In the genomic region with DNA sequence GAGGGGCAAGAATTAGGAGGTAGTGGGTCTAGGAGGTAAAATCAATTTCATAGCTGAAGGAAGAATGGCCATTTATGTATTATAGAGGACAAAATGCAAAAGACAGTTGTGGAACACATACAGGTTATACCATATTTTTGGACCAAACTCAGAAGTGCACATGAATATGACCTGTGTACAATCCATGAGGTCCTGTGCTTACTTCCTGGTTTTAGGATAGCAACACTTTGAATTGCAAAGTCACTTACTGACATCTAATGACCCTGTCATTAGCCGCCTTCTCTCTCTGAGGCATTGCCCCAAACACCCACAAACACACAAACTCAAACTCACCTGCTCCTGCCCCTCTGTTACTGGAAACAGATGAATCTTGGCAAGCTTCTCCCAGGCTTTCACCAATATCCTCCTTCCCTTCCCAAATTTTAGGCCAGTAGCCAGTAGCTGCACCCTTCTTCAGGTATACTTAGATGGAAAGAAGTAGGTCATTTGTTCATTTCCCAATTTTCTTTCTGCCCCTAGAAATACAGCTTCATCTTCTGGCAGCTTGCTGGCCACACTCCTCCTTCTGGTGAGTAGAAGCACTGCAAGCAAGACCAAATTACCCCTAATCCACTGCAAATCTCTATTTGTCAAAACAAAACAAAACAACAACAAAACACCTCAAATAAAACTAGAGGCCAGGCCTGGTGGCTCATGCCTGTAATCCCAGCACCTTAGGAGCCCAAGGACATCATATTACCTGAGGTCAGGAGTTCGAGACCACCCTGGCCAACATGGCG, we compare ENCODE assay signal across 8 cellular contexts. TPM values are rescaled to one million over a fixed set of nuclear protein-coding genes. Genes with fewer than 3 reads are reported as not detected.
DNase-seq lines count a peak whose midpoint lies in the region; ATAC-seq, FAIRE-seq and TF ChIP-seq lines count a peak whose summit lies in the region.

No MANE protein-coding gene starts in this region.

- peak overlapping the region; percentile 15 for H3K4me3 Mint-ChIP-seq in Caco-2 (ENCODE audit: unreplicated experiment)

- no peak for TF ChIP-seq EP300 in GM12878 (IDR thresholded peaks at IDR 0.05; ENCODE audit: borderline replicate concordance in 1 of 2, control insufficient read depth in 1 of 2, low read depth in 2 of 2, low read length in 2 of 2)

- no peaks in the 10 kb centered on the region for H3K36me3 Mint-ChIP-seq in Caco-2 (ENCODE audit: insufficient read depth, unreplicated experiment)

- no peaks in the 10 kb centered on the region for H3K9me3 Mint-ChIP-seq in Caco-2 (ENCODE audit: unreplicated experiment)

- peak in 1 of 2 experiments; percentile 23 for DNase-seq in Caco-2
- DNase-seq in HT-29 (ENCODE audit: low spot score) = peak; percentile 43
- no peak for DNase-seq in GM12878 (ENCODE audit: low read depth, low spot score)
- DNase-seq in DMS79 treated with DMSO at 0.1 percent for 48 hours (lab: John Stamatoyannopoulos, UW) = no peak
- no peak for DNase-seq in NCI-H187 treated with DMSO at 0.1 percent for 48 hours (lab: John Stamatoyannopoulos, UW)

- H3K4me1 ChIP-seq in Caco-2 (peaks cover 46% of the 10 kb centered on the region), GM12878 (ENCODE audit: control insufficient read depth, insufficient read depth, low read length) (no peaks in the 10 kb centered on the region), liver (ENCODE audit: control insufficient read depth in 4 of 4, insufficient read depth in 4 of 4, low read length in 3 of 4) (peaks cover 0 to 12% (median 3%) of the 10 kb centered on the region in 4 donors)

- WGBS in GM12878 (ENCODE audit: insufficient coverage, insufficient replicate concordance, low lambda C conversion rate, missing lambda C conversion rate) = 62% methylated on average over 3 of the region's 3 CpGs
- WGBS in liver = 94% methylated on average over 3 of the region's 3 CpGs

- H3K27me3 ChIP-seq in Caco-2 (replicated peaks; ENCODE audit: control insufficient read depth, insufficient read depth, low read length) = no peaks in the 10 kb centered on the region
- H3K27me3 ChIP-seq in GM12878 (replicated peaks in 1 of 2; ENCODE audit: control insufficient read depth in 2 of 2, insufficient read depth in 2 of 2, low read length in 1 of 2) = no peaks in the 10 kb centered on the region
- H3K27me3 ChIP-seq in liver (ENCODE audit: control insufficient read depth in 4 of 4, insufficient read depth in 4 of 4, low read length in 3 of 4) = no peaks in the 10 kb centered on the region

- no peaks in the 10 kb centered on the region for H3K79me2 ChIP-seq in GM12878 (ENCODE audit: control insufficient read depth, insufficient read depth, low read length)

- CTCF ChIA-PET in Caco-2 (lab: Charles Lee) (interaction anchor here (0.7 to 1.9 kb wide), 7 partner anchors 14 to 508 kb away, joined by 3 to 17 read pairs (median 5); a partner anchor contains a TSS), GM12878 (lab: Yijun Ruan, JAX) (interaction anchor here (0.6 to 7.6 kb wide), 37 partner anchors 8 to 917 kb away, joined by 3 to 178 read pairs (median 4); a partner anchor contains a TSS)

- intact Hi-C loops in Caco-2 (cut with micrococcal nuclease; ENCODE audit: unreplicated experiment) (loop anchor here (1.0 kb wide), 3 partner anchors 14 to 69 kb away; a partner anchor contains a TSS), GM12878 (cut with micrococcal nuclease; ENCODE audit: unreplicated experiment) (loop anchor here (1.0 to 10.0 kb wide), 3 partner anchors 69 to 821 kb away; no protein-coding TSS in a partner anchor)

- H3K36me3 ChIP-seq in Caco-2 (ENCODE audit: control insufficient read depth, insufficient read depth, low read length) (no peaks in the 10 kb centered on the region), GM12878 (ENCODE audit: control insufficient read depth in 2 of 2, insufficient read depth in 2 of 2, low read length in 1 of 2) (no peaks in the 10 kb centered on the region), liver (ENCODE audit: control insufficient read depth in 4 of 4, insufficient read depth in 3 of 4, low read depth in 1 of 4, low read length in 3 of 4) (no peaks in the 10 kb centered on the region)

- no peaks in the 10 kb centered on the region for H4K20me1 ChIP-seq in GM12878 (ENCODE audit: control insufficient read depth, insufficient read depth)

- in situ Hi-C loops in GM12878 (cut with MboI) = loop anchor here (5.0 kb wide), 1 partner anchor 71 kb away; no protein-coding TSS in a partner anchor

- TF ChIP-seq RAD21 in GM12878 (IDR thresholded peaks at IDR 0.05; ENCODE audit: insufficient read depth, low read depth, low read length) (peak; percentile 73), liver (IDR thresholded peaks at IDR 0.05) (peak; percentile 73 to 84)

- H3K9ac ChIP-seq in GM12878 (ENCODE audit: control insufficient read depth, insufficient read depth, low read length) (no peak overlapping the region), liver (ENCODE audit: low read depth in 1 of 2, low read length in 2 of 2) (no peak overlapping the region)

- H3K27me3 Mint-ChIP-seq in Caco-2 (ENCODE audit: insufficient read depth, unreplicated experiment) = no peaks in the 10 kb centered on the region

- TF ChIP-seq POLR2A in GM12878 (IDR thresholded peaks at IDR 0.05; ENCODE audit: low read depth, low read length) = no peak

- TF ChIP-seq CTCF in Caco-2 (IDR thresholded peaks at IDR 0.05; ENCODE audit: insufficient read depth in 1 of 2, low read depth in 1 of 2, low read length in 1 of 2, severe bottlenecking in 1 of 2, unreplicated experiment in 1 of 2) (peak in 1 of 2 experiments; percentile 27), GM12878 (IDR thresholded peaks at IDR 0.05 in 2 of 3, conservative IDR thresholded peaks at IDR 0.05 in 1 of 3; ENCODE audit: control insufficient read depth in 2 of 3, extremely low read depth in 1 of 3, insufficient read depth in 1 of 3, low read depth in 3 of 3, low read length in 3 of 3) (peak; percentile 62 to 86 (median 77)), liver (IDR thresholded peaks at IDR 0.05; ENCODE audit: low read depth, low read length, missing input control) (peak; percentile 68)

- SMC1A ChIA-PET in GM12878 (lab: Charles Lee; ENCODE audit: uncharacterized antibody, unreplicated experiment) = interaction anchor here (0.6 to 5.1 kb wide), 15 partner anchors 18 to 825 kb away, joined by 3 to 56 read pairs (median 4); no protein-coding TSS in a partner anchor

- RAD21 ChIA-PET in GM12878 (lab: Charles Lee; ENCODE audit: unreplicated experiment) = interaction anchor here (0.6 to 4.8 kb wide), 11 partner anchors 10 to 820 kb away, joined by 3 to 65 read pairs (median 4); no protein-coding TSS in a partner anchor

- ATAC-seq in GM18508 (IDR thresholded peaks at IDR 0.05; ENCODE audit: insufficient read depth, unreplicated experiment) (peak; percentile 53), GM12878 (peak; percentile 90), HG03025 (IDR thresholded peaks at IDR 0.05; ENCODE audit: low FRiP score, unreplicated experiment) (no peak)

- no TSS peak for BruUV-seq in Caco-2 (replicated peaks; lab: Mats Ljungman, UMichigan)
- no TSS peak for BruUV-seq in GM12878 (replicated peaks; lab: Mats Ljungman, UMichigan)

- no peak overlapping the region for H3K4me2 ChIP-seq in GM12878 (ENCODE audit: control insufficient read depth, insufficient read depth)

- no peak for FAIRE-seq in GM12878 (lab: Jason Lieb, UNC)

- H3K4me1 Mint-ChIP-seq in Caco-2 (ENCODE audit: low read depth, unreplicated experiment) = peaks cover 36% of the 10 kb centered on the region

- H3K27ac ChIP-seq in GM12878 (ENCODE audit: control insufficient read depth, insufficient read depth) (no peak overlapping the region), liver (ENCODE audit: low read depth in 1 of 2, low read length in 2 of 2) (no peak overlapping the region)

- H3K9me3 ChIP-seq in Caco-2 (no peaks in the 10 kb centered on the region), GM12878 (replicated peaks; ENCODE audit: control insufficient read depth, insufficient read depth, low read length) (no peaks in the 10 kb centered on the region), liver (ENCODE audit: control insufficient read depth in 4 of 4, low read length in 3 of 4) (no peaks in the 10 kb centered on the region)

- H3K4me3 ChIP-seq in Caco-2 (ENCODE audit: low read depth, low read length) (no peak overlapping the region), GM12878 (no peak overlapping the region), liver (ENCODE audit: low read depth in 1 of 3, low read length in 3 of 3) (no peak overlapping the region)

- POLR2A ChIA-PET in Caco-2 (lab: Charles Lee) = interaction anchor here (1.1 kb wide), 1 partner anchor 14 kb away, joined by 4 read pairs; a partner anchor contains a TSS
- POLR2A ChIA-PET in GM12878 (lab: Charles Lee) = interaction anchor here (0.7 to 1.2 kb wide), 3 partner anchors 69 to 173 kb away, joined by 3 to 8 read pairs (median 8); no protein-coding TSS in a partner anchor

- H3K27ac Mint-ChIP-seq in Caco-2 (ENCODE audit: unreplicated experiment) = peak overlapping the region; percentile 84

- H2AFZ ChIP-seq in GM12878 (ENCODE audit: control insufficient read depth, low read depth, low read length) = no peak overlapping the region; the same call in none of the 2 replicates

RNA-seq across cellular contexts. Expression of a gene that starts 13.7 kb away (rescaled TPM):
- total RNA-seq in Caco-2 (2022) (1,118 and 1,177 TPM in 2 replicates), GM12878 (2014; rRNA removed) (2,485 and 2,957 TPM in 2 replicates), GM12878 (2014; rRNA removed; fragmentation: Illumina TruSeq; extraction: Trizol) (2,629 and 2,674 TPM in 2 replicates), GM12878 (2021) (1,758 and 1,801 TPM in 2 replicates), liver (100 to 1,000 TPM; 336 to 765 TPM)
- 1,169 and 1,308 TPM in 2 replicates for total RNA-seq in HT-29 (2014; rRNA removed; shearing (Covaris generic))
- total RNA-seq in GM12878 (2013; cell fraction: nucleolus; rRNA removed) = 433 and 440 TPM in 2 replicates
- polyA plus RNA-seq in GM12878 (2011; ENCODE audit: low read depth) = 3,557 TPM
- polyA plus RNA-seq in GM12878 (2011; rRNA removed) (3,432 and 4,044 TPM in 2 replicates), GM12878 (2014; fragmentation: Illumina TruSeq; extraction: Trizol) (2,529 and 2,797 TPM in 2 replicates), GM12878 (2014; fragmentation: Nextera tagmentation; extraction: Ambion mirVana) (1,000 to 10,000 TPM; 5,267 to 6,047 TPM), GM12878 (2014; rRNA removed) (3,008 and 3,188 TPM in 2 replicates), GM12878 (2016; fragmentation: Nextera tagmentation; extraction: Ambion mirVana) (1,000 to 10,000 TPM; 1,685 to 1,729 TPM), liver (100 to 1,000 TPM; 359 to 442 TPM)
- polyA plus RNA-seq in GM12878 (2011; cell fraction: cytosol; rRNA removed) = 1,956 and 2,029 TPM in 2 replicates
- 767 and 919 TPM in 2 replicates for polyA plus RNA-seq in GM12878 (2011; cell fraction: nucleus; rRNA removed)
- 3,636 and 5,206 TPM in 2 replicates for polyA plus RNA-seq in GM12878 (2012)
- polyA minus RNA-seq in GM12878 (2011; rRNA and poly(A)+ RNA removed) = 1,703 and 1,902 TPM in 2 replicates
- 454 and 570 TPM in 2 replicates for polyA minus RNA-seq in GM12878 (2011; cell fraction: cytosol; rRNA and poly(A)+ RNA removed)
- 187 and 232 TPM in 2 replicates for polyA minus RNA-seq in GM12878 (2011; cell fraction: nucleus; rRNA and poly(A)+ RNA removed)

RNA-seq across cellular contexts. Expression of a gene that starts 33.3 kb away (rescaled TPM):
- 31.2 and 32.8 TPM in 2 replicates for total RNA-seq in Caco-2 (2022)
- total RNA-seq in HT-29 (2014; rRNA removed; shearing (Covaris generic)) = 17.1 and 19.5 TPM in 2 replicates
- 8.1 and 12.4 TPM in 2 replicates for total RNA-seq in GM12878 (2013; cell fraction: nucleolus; rRNA removed)
- total RNA-seq in GM12878 (2014; rRNA removed) = 3.7 and 6.8 TPM in 2 replicates
- total RNA-seq in GM12878 (2014; rRNA removed; fragmentation: Illumina TruSeq; extraction: Trizol) = 2.3 and 3.7 TPM in 2 replicates
- 2.1 and 2.5 TPM in 2 replicates for total RNA-seq in GM12878 (2021)
- 0.63 TPM for polyA plus RNA-seq in GM12878 (2011; ENCODE audit: low read depth)
- polyA plus RNA-seq in GM12878 (2011; rRNA removed) = 1.4 and 2.0 TPM in 2 replicates
- polyA plus RNA-seq in GM12878 (2011; cell fraction: cytosol; rRNA removed) = 0.52 and 0.62 TPM in 2 replicates
- polyA plus RNA-seq in GM12878 (2011; cell fraction: nucleus; rRNA removed) = 1.0 and 1.9 TPM in 2 replicates
- polyA plus RNA-seq in GM12878 (2012) = 0.91 and 1.0 TPM in 2 replicates
- polyA plus RNA-seq in GM12878 (2014; fragmentation: Illumina TruSeq; extraction: Trizol) = 0.78 and 1.3 TPM in 2 replicates
- under 1 TPM; 0.27 to 0.98 TPM for polyA plus RNA-seq in GM12878 (2014; fragmentation: Nextera tagmentation; extraction: Ambion mirVana)
- polyA plus RNA-seq in GM12878 (2014; rRNA removed) = 2.4 and 5.1 TPM in 2 replicates
- polyA plus RNA-seq in GM12878 (2016; fragmentation: Nextera tagmentation; extraction: Ambion mirVana) = 1 to 10 TPM; 1.3 to 2.0 TPM
- 1.1 and 1.6 TPM in 2 replicates for polyA minus RNA-seq in GM12878 (2011; rRNA and poly(A)+ RNA removed)
- 0.94 and 1.9 TPM in 2 replicates for polyA minus RNA-seq in GM12878 (2011; cell fraction: cytosol; rRNA and poly(A)+ RNA removed)
- 4.7 and 8.9 TPM in 2 replicates for polyA minus RNA-seq in GM12878 (2011; cell fraction: nucleus; rRNA and poly(A)+ RNA removed)
- 10 to 100 TPM; 24.6 to 35.9 TPM for total RNA-seq in liver
- 10 to 100 TPM in 1 of 2 donors, 1 to 10 TPM in 1; 4.0 to 13.6 TPM for polyA plus RNA-seq in liver
